ENCODE assay signal across 15 cellular contexts in genomic region chr6:170185175-170185970, GRCh38.
"Had no signal": no experiment of that assay in that cellular context is flagged by ENCODE, and none has a peak within 500 bp of the region (broad histone marks: within the 10 kb centered on the region; RNA-seq: fewer than 3 reads in every experiment).

No MANE protein-coding gene starts in this region.

- FAIRE-seq: bronchial epithelial cell, frontal cortex, kidney had no signal

- H3K27ac ChIP-seq: ascending aorta, heart right ventricle, psoas muscle, SJSA1 had no signal

- H3K36me3 Mint-ChIP-seq: mesothelial cell of epicardium had no signal

- H3K9me3 ChIP-seq: ascending aorta, heart right ventricle, psoas muscle had no signal

- H3K27me3 ChIP-seq: ascending aorta, SJSA1 had no signal

- H3K27ac Mint-ChIP-seq: mesothelial cell of epicardium had no signal

- H3K4me3 Mint-ChIP-seq: mesothelial cell of epicardium had no signal

- H3K36me3 ChIP-seq: ascending aorta, heart right ventricle, SJSA1 had no signal

- H3K4me1 Mint-ChIP-seq: mesothelial cell of epicardium had no signal

- DNase-seq: activated effector memory CD4-positive, alpha-beta T cell treated with anti-CD3 and anti-CD28 coated beads, Interleukin-2, amount 50 U/mL, for 16 hours; activated T-cell treated with anti-CD3 and anti-CD28 coated beads, Interleukin-2, amount 50 U/mL, for 1 hour; heart right ventricle; kidney; left ventricle myocardium superior; psoas muscle; stimulated activated CD4-positive, alpha-beta T cell treated with anti-CD3 and anti-CD28 coated beads, Interleukin-12 subunit alpha, Interleukin-12 subunit beta, amount 100 ng/mL, for 4 hours; stimulated activated naive CD4-positive, alpha-beta T cell; T-helper 9 cell; trophoblast cell had no signal

- H3K4me3 ChIP-seq: ascending aorta, heart right ventricle, psoas muscle, SJSA1 had no signal

- ATAC-seq: left ventricle myocardium superior, psoas muscle had no signal

- H3K4me1 ChIP-seq: ascending aorta, heart right ventricle, SJSA1 had no signal
